In the genomic region with DNA sequence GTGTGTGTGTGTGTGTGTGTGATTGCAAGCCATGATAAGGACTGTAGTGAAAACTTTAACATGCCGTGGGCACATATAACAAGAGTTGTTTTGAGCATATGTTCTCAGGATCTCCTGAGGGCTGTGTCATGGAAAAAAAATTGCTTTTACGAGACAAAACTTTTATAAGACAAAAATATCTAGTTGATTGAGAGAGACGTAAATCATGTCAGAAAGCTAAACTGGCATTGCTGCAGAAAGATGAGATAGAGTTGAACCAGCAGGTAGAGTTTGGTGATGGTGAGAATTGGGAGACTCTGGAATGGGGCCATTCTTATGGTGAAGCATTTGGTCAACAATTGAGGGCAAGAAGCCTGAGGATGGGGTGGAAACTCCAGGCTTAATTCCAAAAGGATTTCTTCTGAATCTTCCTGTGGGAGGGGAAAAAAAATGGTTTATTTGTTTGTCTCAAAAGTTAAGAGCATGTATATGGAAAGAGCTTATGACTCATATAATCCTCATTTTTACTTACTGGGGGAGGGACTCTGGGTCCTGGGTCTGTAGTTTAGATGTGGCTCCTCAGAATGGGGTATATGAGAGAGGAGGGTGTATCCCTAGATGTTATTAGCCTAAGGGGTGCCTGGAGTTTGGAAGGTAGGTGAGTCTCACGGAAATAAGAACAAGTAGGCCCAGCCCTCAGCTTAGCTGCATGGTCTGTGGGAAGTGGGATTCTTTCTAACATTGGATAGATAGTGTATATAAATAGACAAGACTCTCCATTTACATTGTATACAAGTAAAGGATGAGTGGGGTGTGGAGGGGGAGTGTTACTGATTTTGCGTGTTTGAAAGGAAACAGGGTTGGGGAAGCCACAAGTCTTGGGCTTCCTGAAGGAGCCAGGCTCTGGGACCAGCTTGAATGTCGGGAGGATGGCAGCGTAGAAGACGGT, we compare ENCODE assay signal across 16 cellular contexts. TPM values are rescaled to one million over a fixed set of nuclear protein-coding genes. Genes with fewer than 3 reads are reported as not detected.
DNase-seq lines count a peak whose midpoint lies in the region; ATAC-seq, FAIRE-seq and TF ChIP-seq lines count a peak whose summit lies in the region.
"Had no signal": no experiment of that assay in that cellular context is flagged by ENCODE, and none has a peak within 500 bp of the region (broad histone marks: within the 10 kb centered on the region; RNA-seq: fewer than 3 reads in every experiment).

No MANE protein-coding gene starts in this region.

- no peak for FAIRE-seq in GM19239 (lab: Jason Lieb, UNC)
- FAIRE-seq: islet of Langerhans had no signal

- DNase-seq in stimulated activated naive CD8-positive, alpha-beta T cell treated with anti-CD3 and anti-CD28 coated beads, Interleukin-15, Interleukin-2, amounts not matched to agents 100 U/mL and 50 U/mL, for 24 hours, result no peak
- DNase-seq in activated T-helper 1 cell treated with anti-CD3 and anti-CD28 coated beads, Interleukin-12 subunit alpha, Interleukin-12 subunit beta, Interleukin-2, Interleukin-4 antibody, amounts not matched to agents 30 ng/mL and 10 ng/mL and 1 ng/mL, durations not matched to agents 14 hours and 24 hours and 36 hours (ENCODE audit: low spot score), result no peak
- DNase-seq in fibroblast of villous mesenchyme (ENCODE audit: low read depth) (peak; percentile 44), GM19239 (ENCODE audit: insufficient read length, low spot score) (no peak)
- DNase-seq: DMS79, Kasumi-1, NCI-H1694, NCI-H524, nucleus accumbens had no signal

- no peaks in the 10 kb centered on the region for H3K9me3 Mint-ChIP-seq in stimulated activated naive CD8-positive, alpha-beta T cell treated with anti-CD3 and anti-CD28 coated beads, Interleukin-15, Interleukin-2, amounts not matched to agents 100 ng/mL and 50 ng/mL, for 24 hours
- no peaks in the 10 kb centered on the region for H3K9me3 Mint-ChIP-seq in activated T-helper 1 cell treated with anti-CD3 and anti-CD28 coated beads, Interleukin-12 subunit alpha, Interleukin-12 subunit beta, Interleukin-2, Interleukin-4 antibody, amounts not matched to agents 30 ng/mL and 10 ng/mL and 1 ng/mL, durations not matched to agents 14 hours and 24 hours and 36 hours

- H3K4me1 Mint-ChIP-seq in stimulated activated naive CD8-positive, alpha-beta T cell treated with anti-CD3 and anti-CD28 coated beads, Interleukin-15, Interleukin-2, amounts not matched to agents 100 ng/mL and 50 ng/mL, for 24 hours (ENCODE audit: low read depth), result peaks cover 58% of the 10 kb centered on the region
- peaks cover 59% of the 10 kb centered on the region for H3K4me1 Mint-ChIP-seq in activated T-helper 1 cell treated with anti-CD3 and anti-CD28 coated beads, Interleukin-12 subunit alpha, Interleukin-12 subunit beta, Interleukin-2, Interleukin-4 antibody, amounts not matched to agents 30 ng/mL and 10 ng/mL and 1 ng/mL, durations not matched to agents 14 hours and 24 hours and 36 hours (ENCODE audit: low read depth)

- TF ChIP-seq CTCF in fibroblast of villous mesenchyme (IDR thresholded peaks at IDR 0.05; ENCODE audit: insufficient read depth, low read depth, low read length), result no peak

- peak overlapping the region; percentile 9 for H3K4me3 Mint-ChIP-seq in stimulated activated naive CD8-positive, alpha-beta T cell treated with anti-CD3 and anti-CD28 coated beads, Interleukin-15, Interleukin-2, amounts not matched to agents 100 ng/mL and 50 ng/mL, for 24 hours
- H3K4me3 Mint-ChIP-seq in activated T-helper 1 cell treated with anti-CD3 and anti-CD28 coated beads, Interleukin-12 subunit alpha, Interleukin-12 subunit beta, Interleukin-2, Interleukin-4 antibody, amounts not matched to agents 30 ng/mL and 10 ng/mL and 1 ng/mL, durations not matched to agents 14 hours and 24 hours and 36 hours, result peak overlapping the region; percentile 60

- H3K27me3 Mint-ChIP-seq in stimulated activated naive CD8-positive, alpha-beta T cell treated with anti-CD3 and anti-CD28 coated beads, Interleukin-15, Interleukin-2, amounts not matched to agents 100 ng/mL and 50 ng/mL, for 24 hours, result no peaks in the 10 kb centered on the region
- no peaks in the 10 kb centered on the region for H3K27me3 Mint-ChIP-seq in activated T-helper 1 cell treated with anti-CD3 and anti-CD28 coated beads, Interleukin-12 subunit alpha, Interleukin-12 subunit beta, Interleukin-2, Interleukin-4 antibody, amounts not matched to agents 30 ng/mL and 10 ng/mL and 1 ng/mL, durations not matched to agents 14 hours and 24 hours and 36 hours (ENCODE audit: insufficient read depth)

- ATAC-seq in stimulated activated naive CD8-positive, alpha-beta T cell treated with anti-CD3 and anti-CD28 coated beads, Interleukin-15, Interleukin-2, amounts not matched to agents 100 U/mL and 50 U/mL, for 24 hours, result no peak
- ATAC-seq in GM18861 (IDR thresholded peaks at IDR 0.05; ENCODE audit: unreplicated experiment), result no peak
- ATAC-seq in SK-N-SH treated with all-trans-retinoic acid at 6 μM for 48 hours, result no peak
- ATAC-seq in HG02981 (IDR thresholded peaks at IDR 0.05; ENCODE audit: unreplicated experiment), result no peak

- peaks cover 10% of the 10 kb centered on the region for H3K36me3 Mint-ChIP-seq in stimulated activated naive CD8-positive, alpha-beta T cell treated with anti-CD3 and anti-CD28 coated beads, Interleukin-15, Interleukin-2, amounts not matched to agents 100 ng/mL and 50 ng/mL, for 24 hours (ENCODE audit: low read depth)
- peaks cover 10% of the 10 kb centered on the region for H3K36me3 Mint-ChIP-seq in activated T-helper 1 cell treated with anti-CD3 and anti-CD28 coated beads, Interleukin-12 subunit alpha, Interleukin-12 subunit beta, Interleukin-2, Interleukin-4 antibody, amounts not matched to agents 30 ng/mL and 10 ng/mL and 1 ng/mL, durations not matched to agents 14 hours and 24 hours and 36 hours (ENCODE audit: low read depth)

- H3K4me3 ChIP-seq in fibroblast of villous mesenchyme (ENCODE audit: low read depth, low read length), result no peak overlapping the region
- H3K4me3 ChIP-seq: skin epidermis had no signal

- intact Hi-C loops in activated T-helper 1 cell treated with anti-CD3 and anti-CD28 coated beads, Interleukin-12 subunit alpha, Interleukin-12 subunit beta, Interleukin-2, Interleukin-4 antibody, amounts not matched to agents 30 ng/mL and 10 ng/mL and 1 ng/mL, durations not matched to agents 14 hours and 24 hours and 36 hours (cut with micrococcal nuclease), result loop anchor here (5.0 kb wide), 1 partner anchor 47 kb away; no protein-coding TSS in a partner anchor

- H3K27ac Mint-ChIP-seq in stimulated activated naive CD8-positive, alpha-beta T cell treated with anti-CD3 and anti-CD28 coated beads, Interleukin-15, Interleukin-2, amounts not matched to agents 100 ng/mL and 50 ng/mL, for 24 hours, result peak overlapping the region; percentile 78
- H3K27ac Mint-ChIP-seq in activated T-helper 1 cell treated with anti-CD3 and anti-CD28 coated beads, Interleukin-12 subunit alpha, Interleukin-12 subunit beta, Interleukin-2, Interleukin-4 antibody, amounts not matched to agents 30 ng/mL and 10 ng/mL and 1 ng/mL, durations not matched to agents 14 hours and 24 hours and 36 hours, result peak overlapping the region; percentile 70

TF ChIP-seq in SK-N-SH treated with all-trans-retinoic acid at 6 μM for 48 hours, 23 proteins besides CTCF, POLR2A, EP300 and RAD21:
- TF ChIP-seq ISL1 (CRISPR knock-in tag; IDR thresholded peaks at IDR 0.05) (no peak), ZNF8 (CRISPR knock-in tag; IDR thresholded peaks at IDR 0.05) (no peak), SNAI2 (CRISPR knock-in tag; IDR thresholded peaks at IDR 0.05) (no peak), PPARA (CRISPR knock-in tag; IDR thresholded peaks at IDR 0.05; ENCODE audit: borderline replicate concordance) (no peak), OSR1 (CRISPR knock-in tag; IDR thresholded peaks at IDR 0.05) (no peak), ZNF70 (CRISPR knock-in tag; IDR thresholded peaks at IDR 0.05) (no peak), CSRNP3 (CRISPR knock-in tag; IDR thresholded peaks at IDR 0.05) (no peak), GLIS3 (CRISPR knock-in tag; IDR thresholded peaks at IDR 0.05) (no peak), ZC3H10 (CRISPR knock-in tag; IDR thresholded peaks at IDR 0.05) (no peak)

RNA-seq across cellular contexts. Expression of gene MINK1, which starts 7.1 kb away (rescaled TPM):
- 66.5 and 67.5 TPM in 2 replicates for total RNA-seq in activated T-helper 1 cell treated with anti-CD3 and anti-CD28 coated beads, Interleukin-12 subunit alpha, Interleukin-12 subunit beta, Interleukin-2, Interleukin-4 antibody, amounts not matched to agents 30 ng/mL and 10 ng/mL and 1 ng/mL, durations not matched to agents 14 hours and 24 hours and 36 hours
- total RNA-seq in fibroblast of villous mesenchyme, result 21.6 and 38.0 TPM in 2 replicates

RNA-seq across cellular contexts. Expression of gene PLD2, which starts 33.3 kb away (rescaled TPM):
- total RNA-seq in activated T-helper 1 cell treated with anti-CD3 and anti-CD28 coated beads, Interleukin-12 subunit alpha, Interleukin-12 subunit beta, Interleukin-2, Interleukin-4 antibody, amounts not matched to agents 30 ng/mL and 10 ng/mL and 1 ng/mL, durations not matched to agents 14 hours and 24 hours and 36 hours, result 16.7 and 22.2 TPM in 2 replicates
- total RNA-seq in fibroblast of villous mesenchyme, result 11.7 and 13.9 TPM in 2 replicates

RNA-seq across cellular contexts. Expression of gene PSMB6, which starts 44.3 kb away (rescaled TPM):
- total RNA-seq in activated T-helper 1 cell treated with anti-CD3 and anti-CD28 coated beads, Interleukin-12 subunit alpha, Interleukin-12 subunit beta, Interleukin-2, Interleukin-4 antibody, amounts not matched to agents 30 ng/mL and 10 ng/mL and 1 ng/mL, durations not matched to agents 14 hours and 24 hours and 36 hours, result 205 and 208 TPM in 2 replicates
- total RNA-seq in fibroblast of villous mesenchyme, result 149 and 157 TPM in 2 replicates

RNA-seq across cellular contexts. Expression of gene GLTPD2, which starts 51.5 kb away (rescaled TPM):
- total RNA-seq in activated T-helper 1 cell treated with anti-CD3 and anti-CD28 coated beads, Interleukin-12 subunit alpha, Interleukin-12 subunit beta, Interleukin-2, Interleukin-4 antibody, amounts not matched to agents 30 ng/mL and 10 ng/mL and 1 ng/mL, durations not matched to agents 14 hours and 24 hours and 36 hours, result not detected in 2 replicates
- not detected in 2 replicates for total RNA-seq in fibroblast of villous mesenchyme
- total RNA-seq: glomerular endothelial cell had no signal
